ENCODE assay signal across 35 cellular contexts in the genomic region with DNA sequence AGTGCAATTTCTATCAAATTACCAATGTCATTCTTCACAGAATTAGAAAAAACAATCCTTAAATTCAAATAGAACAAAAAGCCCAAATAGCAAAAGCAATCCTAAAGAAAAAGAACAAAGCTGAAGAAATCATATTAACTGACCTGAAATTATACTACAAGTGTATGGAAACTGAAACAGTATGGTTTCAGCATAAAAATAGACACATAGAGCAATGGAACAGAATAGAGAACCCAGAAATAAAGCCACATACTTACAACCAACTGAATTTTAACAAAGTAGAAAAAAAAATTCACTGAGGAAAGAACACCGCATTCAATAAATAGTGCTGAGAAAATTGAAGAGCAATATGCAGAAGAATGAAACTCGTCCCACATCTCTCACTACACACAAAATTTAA.
"Had no signal": no experiment of that assay in that cellular context is flagged by ENCODE, and none has a peak within 500 bp of the region (broad histone marks: within the 10 kb centered on the region; RNA-seq: fewer than 3 reads in every experiment).

No MANE protein-coding gene starts in this region.

- H3K27me3 ChIP-seq: MG63 had no signal

- H3K4me3 ChIP-seq: MG63 had no signal

- H3K9me3 ChIP-seq: MG63 had no signal

- DNase-seq: Karpas-422, Kasumi-1, MG63, MV-4-11, NCI-H1048, NCI-H1092, NCI-H1092 treated with DMSO at 0.1 percent for 48 hours, NCI-H1105, NCI-H1105 treated with DMSO at 0.1 percent for 48 hours, NCI-H1417, NCI-H1417 treated with DMSO at 0.1 percent for 48 hours, NCI-H1436, NCI-H1436 treated with DMSO at 0.1 percent for 48 hours, NCI-H146, NCI-H1694, NCI-H1694 treated with DMSO at 0.1 percent for 48 hours, NCI-H187, NCI-H187 treated with DMSO at 0.1 percent for 48 hours, NCI-H1930, NCI-H2029, NCI-H2029 treated with DMSO at 0.1 percent for 48 hours, NCI-H2081, NCI-H2081 treated with DMSO at 0.1 percent for 48 hours, NCI-H2107, NCI-H2171, NCI-H2171 treated with DMSO at 0.1 percent for 48 hours, NCI-H2227 treated with DMSO at 0.1 percent for 48 hours, NCI-H226, NCI-H345, NCI-H446, NCI-H446 treated with DMSO at 0.1 percent for 48 hours, NCI-H510A, NCI-H510A treated with DMSO at 0.1 percent for 48 hours, NCI-H524, NCI-H526 had no signal

- H3K36me3 ChIP-seq: MG63 had no signal
